ENCODE assay signal across 1 cellular context in genomic region chr11:46976182-46976854, GRCh38.
TF ChIP-seq lines count a peak whose summit lies in the region.

No MANE protein-coding gene starts in this region.

TF ChIP-seq in GM12878, 131 proteins besides CTCF, POLR2A, EP300 and RAD21 (continues in another document):
- TF ChIP-seq ZBTB40 (IDR thresholded peaks at IDR 0.05; ENCODE audit: borderline replicate concordance) (peak; percentile 51; the same call in 1 of the 2 replicates), SMARCA5 (IDR thresholded peaks at IDR 0.05) (no peak), CBFB (IDR thresholded peaks at IDR 0.05; ENCODE audit: low read depth) (peak; percentile 51; the same call in 1 of the 2 replicates), RELA (IDR thresholded peaks at IDR 0.05; ENCODE audit: borderline replicate concordance, partially characterized antibody) (no peak), BMI1 (IDR thresholded peaks at IDR 0.05; ENCODE audit: borderline replicate concordance) (no peak), HDAC2 (IDR thresholded peaks at IDR 0.05) (no peak), GABPA (IDR thresholded peaks at IDR 0.05; ENCODE audit: low read depth) (peak; percentile 72; the same call in 1 of the 2 replicates), LARP7 (IDR thresholded peaks at IDR 0.05) (no peak), STAT3 (IDR thresholded peaks at IDR 0.05; ENCODE audit: low read depth, low read length) (0 out of 2 replicates have a peak, but pooled peaks have one; percentile 9), TAF1 (IDR thresholded peaks at IDR 0.05; ENCODE audit: borderline replicate concordance, low read depth, low read length) (no peak), MTA3 (IDR thresholded peaks at IDR 0.05; ENCODE audit: borderline replicate concordance, low read length) (peak; percentile 94; the same call in 1 of the 2 replicates), SRF (IDR thresholded peaks at IDR 0.05; ENCODE audit: low read depth in 2 of 2, low read length in 2 of 2) (no peak), MYB (IDR thresholded peaks at IDR 0.05; ENCODE audit: borderline replicate concordance, low read depth, low read length) (no peak), IKZF2 (IDR thresholded peaks at IDR 0.05) (peak; percentile 60 to 83), BHLHE40 (IDR thresholded peaks at IDR 0.05; ENCODE audit: borderline replicate concordance in 1 of 2, low read depth in 2 of 2, low read length in 1 of 2) (peak in 1 of 2 experiments; percentile 29; a peak in 1 of 4 replicates), TCF12 (IDR thresholded peaks at IDR 0.05; ENCODE audit: low read depth, low read length) (no peak), MYC (IDR thresholded peaks at IDR 0.05; ENCODE audit: insufficient read depth, insufficient read length, insufficient replicate concordance, low read length, severe bottlenecking) (no peak), RUNX3 (IDR thresholded peaks at IDR 0.05; ENCODE audit: low read length) (peak; percentile 91), PAX5 (IDR thresholded peaks at IDR 0.05; ENCODE audit: borderline replicate concordance, low read depth, low read length) (no peak), CHD1 (IDR thresholded peaks at IDR 0.05; ENCODE audit: low read depth, low read length) (no peak), CBX3 (IDR thresholded peaks at IDR 0.05; ENCODE audit: borderline replicate concordance, low read depth) (no peak), MEF2B (IDR thresholded peaks at IDR 0.05; ENCODE audit: partially characterized antibody, poor library complexity, severe bottlenecking) (peak; percentile 53), EGR1 (IDR thresholded peaks at IDR 0.05; ENCODE audit: borderline replicate concordance in 1 of 2, low read depth in 2 of 2, low read length in 2 of 2) (no peak), KAT2A (conservative IDR thresholded peaks at IDR 0.05; ENCODE audit: control insufficient read depth, low read depth, low read length) (no peak), ZNF687 (IDR thresholded peaks at IDR 0.05) (no peak), POLR2AphosphoS2 (IDR thresholded peaks at IDR 0.05; ENCODE audit: low read depth, low read length) (no peak), FOXK2 (IDR thresholded peaks at IDR 0.05) (no peak), MXI1 (IDR thresholded peaks at IDR 0.05; ENCODE audit: low read depth, low read length) (no peak), CREM (IDR thresholded peaks at IDR 0.05; ENCODE audit: low read depth) (peak; percentile 74), ZBED1 (IDR thresholded peaks at IDR 0.05; ENCODE audit: borderline replicate concordance) (peak; percentile 73; the same call in 1 of the 2 replicates), CREB1 (IDR thresholded peaks at IDR 0.05; ENCODE audit: low read depth) (peak; percentile 57; the same call in 1 of the 2 replicates), STAT1 (conservative IDR thresholded peaks at IDR 0.05) (no peak), WRNIP1 (IDR thresholded peaks at IDR 0.05; ENCODE audit: borderline replicate concordance, low read depth, low read length) (no peak), KDM1A (IDR thresholded peaks at IDR 0.05; ENCODE audit: borderline replicate concordance) (no peak), ZZZ3 (IDR thresholded peaks at IDR 0.05; ENCODE audit: control insufficient read depth, insufficient read length, low read depth) (no peak), SIX5 (IDR thresholded peaks at IDR 0.05; ENCODE audit: low read depth, low read length, severe bottlenecking) (no peak), MLLT1 (IDR thresholded peaks at IDR 0.05) (no peak), HDAC6 (IDR thresholded peaks at IDR 0.05; ENCODE audit: unreplicated experiment) (no peak), ETV6 (conservative IDR thresholded peaks at IDR 0.05 in 1 of 2, IDR thresholded peaks at IDR 0.05 in 1 of 2; ENCODE audit: borderline replicate concordance in 1 of 2, low read depth in 1 of 2) (no peak), PML (IDR thresholded peaks at IDR 0.05; ENCODE audit: low read length) (peak; percentile 68), ZSCAN29 (IDR thresholded peaks at IDR 0.05) (no peak)
- TF ChIP-seq, protein P1, sequence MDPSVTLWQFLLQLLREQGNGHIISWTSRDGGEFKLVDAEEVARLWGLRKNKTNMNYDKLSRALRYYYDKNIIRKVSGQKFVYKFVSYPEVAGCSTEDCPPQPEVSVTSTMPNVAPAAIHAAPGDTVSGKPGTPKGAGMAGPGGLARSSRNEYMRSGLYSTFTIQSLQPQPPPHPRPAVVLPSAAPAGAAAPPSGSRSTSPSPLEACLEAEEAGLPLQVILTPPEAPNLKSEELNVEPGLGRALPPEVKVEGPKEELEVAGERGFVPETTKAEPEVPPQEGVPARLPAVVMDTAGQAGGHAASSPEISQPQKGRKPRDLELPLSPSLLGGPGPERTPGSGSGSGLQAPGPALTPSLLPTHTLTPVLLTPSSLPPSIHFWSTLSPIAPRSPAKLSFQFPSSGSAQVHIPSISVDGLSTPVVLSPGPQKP (IDR thresholded peaks at IDR 0.05; ENCODE audit: low read depth, low read length), result no peak
- TF ChIP-seq, protein P2, sequence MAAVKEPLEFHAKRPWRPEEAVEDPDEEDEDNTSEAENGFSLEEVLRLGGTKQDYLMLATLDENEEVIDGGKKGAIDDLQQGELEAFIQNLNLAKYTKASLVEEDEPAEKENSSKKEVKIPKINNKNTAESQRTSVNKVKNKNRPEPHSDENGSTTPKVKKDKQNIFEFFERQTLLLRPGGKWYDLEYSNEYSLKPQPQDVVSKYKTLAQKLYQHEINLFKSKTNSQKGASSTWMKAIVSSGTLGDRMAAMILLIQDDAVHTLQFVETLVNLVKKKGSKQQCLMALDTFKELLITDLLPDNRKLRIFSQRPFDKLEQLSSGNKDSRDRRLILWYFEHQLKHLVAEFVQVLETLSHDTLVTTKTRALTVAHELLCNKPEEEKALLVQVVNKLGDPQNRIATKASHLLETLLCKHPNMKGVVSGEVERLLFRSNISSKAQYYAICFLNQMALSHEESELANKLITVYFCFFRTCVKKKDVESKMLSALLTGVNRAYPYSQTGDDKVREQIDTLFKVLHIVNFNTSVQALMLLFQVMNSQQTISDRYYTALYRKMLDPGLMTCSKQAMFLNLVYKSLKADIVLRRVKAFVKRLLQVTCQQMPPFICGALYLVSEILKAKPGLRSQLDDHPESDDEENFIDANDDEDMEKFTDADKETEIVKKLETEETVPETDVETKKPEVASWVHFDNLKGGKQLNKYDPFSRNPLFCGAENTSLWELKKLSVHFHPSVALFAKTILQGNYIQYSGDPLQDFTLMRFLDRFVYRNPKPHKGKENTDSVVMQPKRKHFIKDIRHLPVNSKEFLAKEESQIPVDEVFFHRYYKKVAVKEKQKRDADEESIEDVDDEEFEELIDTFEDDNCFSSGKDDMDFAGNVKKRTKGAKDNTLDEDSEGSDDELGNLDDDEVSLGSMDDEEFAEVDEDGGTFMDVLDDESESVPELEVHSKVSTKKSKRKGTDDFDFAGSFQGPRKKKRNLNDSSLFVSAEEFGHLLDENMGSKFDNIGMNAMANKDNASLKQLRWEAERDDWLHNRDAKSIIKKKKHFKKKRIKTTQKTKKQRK (IDR thresholded peaks at IDR 0.05; ENCODE audit: low read depth, low read length), result no peak
- TF ChIP-seq, protein P3, sequence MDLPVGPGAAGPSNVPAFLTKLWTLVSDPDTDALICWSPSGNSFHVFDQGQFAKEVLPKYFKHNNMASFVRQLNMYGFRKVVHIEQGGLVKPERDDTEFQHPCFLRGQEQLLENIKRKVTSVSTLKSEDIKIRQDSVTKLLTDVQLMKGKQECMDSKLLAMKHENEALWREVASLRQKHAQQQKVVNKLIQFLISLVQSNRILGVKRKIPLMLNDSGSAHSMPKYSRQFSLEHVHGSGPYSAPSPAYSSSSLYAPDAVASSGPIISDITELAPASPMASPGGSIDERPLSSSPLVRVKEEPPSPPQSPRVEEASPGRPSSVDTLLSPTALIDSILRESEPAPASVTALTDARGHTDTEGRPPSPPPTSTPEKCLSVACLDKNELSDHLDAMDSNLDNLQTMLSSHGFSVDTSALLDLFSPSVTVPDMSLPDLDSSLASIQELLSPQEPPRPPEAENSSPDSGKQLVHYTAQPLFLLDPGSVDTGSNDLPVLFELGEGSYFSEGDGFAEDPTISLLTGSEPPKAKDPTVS (IDR thresholded peaks at IDR 0.05; ENCODE audit: low read depth, low read length), result no peak
- TF ChIP-seq, protein P4, sequence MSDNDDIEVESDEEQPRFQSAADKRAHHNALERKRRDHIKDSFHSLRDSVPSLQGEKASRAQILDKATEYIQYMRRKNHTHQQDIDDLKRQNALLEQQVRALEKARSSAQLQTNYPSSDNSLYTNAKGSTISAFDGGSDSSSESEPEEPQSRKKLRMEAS (IDR thresholded peaks at IDR 0.05; ENCODE audit: low read depth, low read length), result no peak
- TF ChIP-seq, protein P5, sequence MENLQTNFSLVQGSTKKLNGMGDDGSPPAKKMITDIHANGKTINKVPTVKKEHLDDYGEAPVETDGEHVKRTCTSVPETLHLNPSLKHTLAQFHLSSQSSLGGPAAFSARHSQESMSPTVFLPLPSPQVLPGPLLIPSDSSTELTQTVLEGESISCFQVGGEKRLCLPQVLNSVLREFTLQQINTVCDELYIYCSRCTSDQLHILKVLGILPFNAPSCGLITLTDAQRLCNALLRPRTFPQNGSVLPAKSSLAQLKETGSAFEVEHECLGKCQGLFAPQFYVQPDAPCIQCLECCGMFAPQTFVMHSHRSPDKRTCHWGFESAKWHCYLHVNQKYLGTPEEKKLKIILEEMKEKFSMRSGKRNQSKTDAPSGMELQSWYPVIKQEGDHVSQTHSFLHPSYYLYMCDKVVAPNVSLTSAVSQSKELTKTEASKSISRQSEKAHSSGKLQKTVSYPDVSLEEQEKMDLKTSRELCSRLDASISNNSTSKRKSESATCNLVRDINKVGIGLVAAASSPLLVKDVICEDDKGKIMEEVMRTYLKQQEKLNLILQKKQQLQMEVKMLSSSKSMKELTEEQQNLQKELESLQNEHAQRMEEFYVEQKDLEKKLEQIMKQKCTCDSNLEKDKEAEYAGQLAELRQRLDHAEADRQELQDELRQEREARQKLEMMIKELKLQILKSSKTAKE (IDR thresholded peaks at IDR 0.05; ENCODE audit: low read depth, poor library complexity, severe bottlenecking), result peak; percentile 47
